Comparison of ENCODE assay signal across 2 cellular contexts in genomic region chr11:61791737-61792309, GRCh38.
TF ChIP-seq lines count a peak whose summit lies in the region.

No MANE protein-coding gene starts in this region.

TF ChIP-seq in PFSK-1, 5 proteins besides CTCF, POLR2A, EP300 and RAD21:
- 0 out of 2 replicates have a peak, but pooled peaks have one; percentile 42 for TF ChIP-seq POLR2AphosphoS5 (IDR thresholded peaks at IDR 0.05; ENCODE audit: low read depth, low read length)
- TF ChIP-seq SIN3A (IDR thresholded peaks at IDR 0.05; ENCODE audit: borderline replicate concordance, insufficient read depth, low read length), result peak; percentile 88; the same call in 1 of the 2 replicates
- TF ChIP-seq REST (IDR thresholded peaks at IDR 0.05; ENCODE audit: insufficient read depth in 1 of 2, low read depth in 2 of 2, low read length in 2 of 2), result no peak
- TF ChIP-seq TAF1 (IDR thresholded peaks at IDR 0.05; ENCODE audit: borderline replicate concordance, insufficient read depth, low read length), result no peak; the same call in 1 of the 2 replicates
- no peak for TF ChIP-seq FOXP2 (optimal IDR thresholded peaks at IDR 0.05; ENCODE audit: borderline replicate concordance, extremely low read depth, extremely low read length, insufficient read depth)

TF ChIP-seq in GM12878, 131 proteins besides CTCF, POLR2A, EP300 and RAD21:
- TF ChIP-seq RELA (IDR thresholded peaks at IDR 0.05; ENCODE audit: borderline replicate concordance, partially characterized antibody) (no peak), IKZF2 (IDR thresholded peaks at IDR 0.05) (0 out of 4 replicates have a peak, but pooled peaks of 1 of the 2 experiments have one; percentile 5), CREB1 (IDR thresholded peaks at IDR 0.05; ENCODE audit: low read depth) (0 out of 2 replicates have a peak, but pooled peaks have one; percentile 49)
- TF ChIP-seq, protein P1, sequence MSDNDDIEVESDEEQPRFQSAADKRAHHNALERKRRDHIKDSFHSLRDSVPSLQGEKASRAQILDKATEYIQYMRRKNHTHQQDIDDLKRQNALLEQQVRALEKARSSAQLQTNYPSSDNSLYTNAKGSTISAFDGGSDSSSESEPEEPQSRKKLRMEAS (IDR thresholded peaks at IDR 0.05; ENCODE audit: low read depth, low read length), result 0 out of 2 replicates have a peak, but pooled peaks have one; percentile 1
